Comparison of ENCODE assay signal across 14 cellular contexts in the genomic region with DNA sequence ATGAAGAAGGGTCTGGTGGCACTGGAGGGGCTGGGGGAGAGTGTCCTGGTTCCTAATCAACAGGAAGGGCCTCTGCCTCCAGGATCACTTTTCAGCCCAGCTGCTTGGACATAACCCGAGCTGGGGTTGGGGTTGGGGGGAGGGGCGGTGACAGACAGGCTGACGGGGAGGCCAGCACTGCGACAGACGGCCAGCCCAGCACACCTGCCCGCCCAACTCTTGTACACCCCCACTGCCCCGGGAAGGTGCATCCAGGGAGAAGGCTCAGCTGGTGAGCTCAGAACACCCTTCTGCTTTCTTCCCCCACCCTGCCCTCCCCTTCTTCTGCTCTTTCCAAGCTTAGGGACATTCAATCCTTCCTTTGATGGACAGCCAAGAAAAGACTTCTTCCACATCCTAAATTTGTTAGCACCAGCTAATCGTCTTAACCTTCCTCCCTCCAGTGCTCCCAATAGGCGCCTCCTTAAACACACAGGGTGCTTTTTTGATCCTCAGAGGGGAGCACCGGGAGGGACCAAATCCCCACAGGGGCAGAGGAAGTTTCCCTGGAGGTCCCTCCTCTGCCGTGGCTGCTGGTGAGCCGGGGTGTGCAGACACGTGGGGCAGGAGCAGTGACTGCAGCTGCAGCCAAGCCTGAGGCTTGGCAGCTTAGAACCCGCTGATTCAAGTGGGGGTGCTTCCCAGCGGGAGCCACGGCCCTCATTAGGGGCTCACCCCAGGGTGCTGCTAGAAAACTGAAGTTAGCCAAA. TPM values are rescaled to one million over a fixed set of nuclear protein-coding genes. Genes with fewer than 3 reads are reported as not detected.
DNase-seq lines count a peak whose midpoint lies in the region; ATAC-seq and TF ChIP-seq lines count a peak whose summit lies in the region.
"Had no signal": no experiment of that assay in that cellular context is flagged by ENCODE, and none has a peak within 500 bp of the region (broad histone marks: within the 10 kb centered on the region; RNA-seq: fewer than 3 reads in every experiment).

No MANE protein-coding gene starts in this region.

- TF ChIP-seq CTCF in heart left ventricle (IDR thresholded peaks at IDR 0.05) (no peak), right atrium auricular region (IDR thresholded peaks at IDR 0.05) (no peak), type B pancreatic cell (conservative IDR thresholded peaks at IDR 0.05) (no peak)

- H3K9ac ChIP-seq in mesenchymal stem cell (ENCODE audit: low read length): no peak overlapping the region

- H3K9me3 Mint-ChIP-seq in type B pancreatic cell: no peaks in the 10 kb centered on the region
- peaks cover 0 to 11% of the 10 kb centered on the region in 2 donors for H3K9me3 Mint-ChIP-seq in stimulated activated naive CD8-positive, alpha-beta T cell treated with anti-CD3 and anti-CD28 coated beads, Interleukin-15, amount 100 ng/mL, for 72 hours
- H3K9me3 Mint-ChIP-seq: activated naive CD4-positive, alpha-beta T cell treated with anti-CD3 and anti-CD28 coated beads, Interleukin-2, amount 50 U/mL, for 72 hours had no signal

- no peak overlapping the region for H2AFZ ChIP-seq in mesenchymal stem cell (ENCODE audit: low read depth, low read length)

- peak overlapping the region; percentile 68 for H3K27ac Mint-ChIP-seq in type B pancreatic cell
- no peak overlapping the region for H3K27ac Mint-ChIP-seq in stimulated activated naive CD8-positive, alpha-beta T cell treated with anti-CD3 and anti-CD28 coated beads, Interleukin-15, amount 100 ng/mL, for 72 hours
- H3K27ac Mint-ChIP-seq: activated naive CD4-positive, alpha-beta T cell treated with anti-CD3 and anti-CD28 coated beads, Interleukin-2, amount 50 U/mL, for 72 hours had no signal

- H2BK5ac ChIP-seq in mesenchymal stem cell (ENCODE audit: low read depth, low read length, poor library complexity, severe bottlenecking): peak overlapping the region; percentile 39

- no peaks in the 10 kb centered on the region for H3K36me3 ChIP-seq in heart left ventricle
- no peaks in the 10 kb centered on the region for H3K36me3 ChIP-seq in right atrium auricular region
- H3K36me3 ChIP-seq in mesenchymal stem cell (ENCODE audit: control insufficient read depth in 1 of 2, insufficient read depth in 2 of 2, low read depth in 1 of 2, low read length in 2 of 2): no peaks in the 10 kb centered on the region
- H3K36me3 ChIP-seq: Peyer's patch had no signal

- H4K91ac ChIP-seq in mesenchymal stem cell (ENCODE audit: low read length): peak overlapping the region; percentile 87

- H3K27me3 ChIP-seq in heart left ventricle: peaks cover 0 to 4% (median 0%) of the 10 kb centered on the region in 9 donors
- H3K27me3 ChIP-seq in right atrium auricular region: no peaks in the 10 kb centered on the region
- no peaks in the 10 kb centered on the region for H3K27me3 ChIP-seq in mesenchymal stem cell (ENCODE audit: control insufficient read depth in 1 of 2, insufficient read depth in 1 of 2, low read length in 2 of 2)
- H3K27me3 ChIP-seq: Peyer's patch had no signal

- no peaks in the 10 kb centered on the region for H3K9me3 ChIP-seq in heart left ventricle
- no peaks in the 10 kb centered on the region for H3K9me3 ChIP-seq in right atrium auricular region
- H3K9me3 ChIP-seq in mesenchymal stem cell (ENCODE audit: control insufficient read depth, low read length): no peaks in the 10 kb centered on the region
- H3K9me3 ChIP-seq: Peyer's patch had no signal

- peak overlapping the region; percentile 53 to 71 for H3K4ac ChIP-seq in mesenchymal stem cell (ENCODE audit: low read depth in 1 of 2, low read length in 2 of 2)

- H3K4me1 Mint-ChIP-seq in type B pancreatic cell (ENCODE audit: unreplicated experiment): peaks cover 72% of the 10 kb centered on the region
- peaks cover 5% of the 10 kb centered on the region for H3K4me1 Mint-ChIP-seq in stimulated activated naive CD8-positive, alpha-beta T cell treated with anti-CD3 and anti-CD28 coated beads, Interleukin-15, amount 100 ng/mL, for 72 hours

- peak overlapping the region; percentile 44 for H3K4me3 Mint-ChIP-seq in type B pancreatic cell
- no peak overlapping the region for H3K4me3 Mint-ChIP-seq in stimulated activated naive CD8-positive, alpha-beta T cell treated with anti-CD3 and anti-CD28 coated beads, Interleukin-15, amount 100 ng/mL, for 72 hours

- ATAC-seq in heart left ventricle (peak in 3 of 4 donors; percentile 5 to 25 (median 10)), SK-N-SH treated with all-trans-retinoic acid at 6 μM for 48 hours (peak; percentile 27), HG03139 (IDR thresholded peaks at IDR 0.05; ENCODE audit: unreplicated experiment) (no peak)
- ATAC-seq in stimulated activated naive CD8-positive, alpha-beta T cell treated with anti-CD3 and anti-CD28 coated beads, Interleukin-15, amount 100 ng/mL, for 72 hours: no peak
- ATAC-seq: activated naive CD4-positive, alpha-beta T cell treated with anti-CD3 and anti-CD28 coated beads, Interleukin-2, amount 50 U/mL, for 72 hours had no signal

- H3K27me3 Mint-ChIP-seq in type B pancreatic cell: peaks cover 32% of the 10 kb centered on the region
- peaks cover 33% of the 10 kb centered on the region for H3K27me3 Mint-ChIP-seq in stimulated activated naive CD8-positive, alpha-beta T cell treated with anti-CD3 and anti-CD28 coated beads, Interleukin-15, amount 100 ng/mL, for 72 hours

- H3K4me3 ChIP-seq in heart left ventricle: no peak overlapping the region
- no peak overlapping the region for H3K4me3 ChIP-seq in right atrium auricular region
- H3K4me3 ChIP-seq in mesenchymal stem cell (ENCODE audit: insufficient read depth in 1 of 2, low read depth in 1 of 2, low read length in 2 of 2): no peak overlapping the region
- H3K4me3 ChIP-seq: Peyer's patch had no signal

- no peak for TF ChIP-seq POLR2A in heart left ventricle (IDR thresholded peaks at IDR 0.05)

- intact Hi-C loops in heart left ventricle (cut with DNase I): no loop called here

- H2AK5ac ChIP-seq in mesenchymal stem cell (ENCODE audit: low read length, severe bottlenecking): no peak overlapping the region

- H3K4me1 ChIP-seq in heart left ventricle: peaks cover 0 to 18% (median 4%) of the 10 kb centered on the region in 12 donors
- peaks cover 0 to 23% of the 10 kb centered on the region in 2 donors for H3K4me1 ChIP-seq in right atrium auricular region
- peaks cover 48% of the 10 kb centered on the region for H3K4me1 ChIP-seq in mesenchymal stem cell (ENCODE audit: control insufficient read depth, insufficient read depth, low read depth, low read length)

- peak overlapping the region; percentile 88 for H2BK15ac ChIP-seq in mesenchymal stem cell (ENCODE audit: low read depth, poor library complexity, severe bottlenecking)

- peak overlapping the region; percentile 87 for H2BK120ac ChIP-seq in mesenchymal stem cell (ENCODE audit: low read depth, low read length)

- no peak overlapping the region for H3K27ac ChIP-seq in heart left ventricle
- peak overlapping the region in 1 of 2 donors; percentile 51 for H3K27ac ChIP-seq in right atrium auricular region
- peak overlapping the region; percentile 48 for H3K27ac ChIP-seq in mesenchymal stem cell (ENCODE audit: low read length, poor library complexity, severe bottlenecking)

- peaks cover 24% of the 10 kb centered on the region for H3K79me1 ChIP-seq in mesenchymal stem cell (replicated peaks; ENCODE audit: low read length, poor library complexity, severe bottlenecking)

- H3K23ac ChIP-seq in mesenchymal stem cell (ENCODE audit: low read length in 2 of 2): no peak overlapping the region

- peak overlapping the region; percentile 42 to 85 for H3K18ac ChIP-seq in mesenchymal stem cell (ENCODE audit: low read depth in 1 of 2, low read length in 2 of 2)

- DNase-seq in heart left ventricle (peak in 1 of 5 donors; percentile 27), right atrium auricular region (ENCODE audit: low spot score) (no peak), mesenchymal stem cell (no peak), type B pancreatic cell (ENCODE audit: extremely low spot score, unreplicated experiment) (no peak), midbrain (lab: John Stamatoyannopoulos, UW) (no peak)
- no peak for DNase-seq in stimulated activated naive CD8-positive, alpha-beta T cell treated with anti-CD3 and anti-CD28 coated beads, Interleukin-15, amount 100 ng/mL, for 72 hours
- DNase-seq: KG1, NCI-H187 treated with DMSO at 0.1 percent for 48 hours, Peyer's patch, T-helper 9 cell had no signal

- H3K4me2 ChIP-seq in mesenchymal stem cell (ENCODE audit: low read length, poor library complexity, severe bottlenecking): peak overlapping the region; percentile 34

- H2BK12ac ChIP-seq in mesenchymal stem cell (ENCODE audit: low read length in 2 of 2): peak overlapping the region; percentile 83 to 88

- peak overlapping the region; percentile 90 for H4K8ac ChIP-seq in mesenchymal stem cell (ENCODE audit: low read length)

- H3K14ac ChIP-seq in mesenchymal stem cell (ENCODE audit: low read length in 2 of 2): peak overlapping the region in 1 of 2 experiments; percentile 3

- no peaks in the 10 kb centered on the region for H3K36me3 Mint-ChIP-seq in type B pancreatic cell
- H3K36me3 Mint-ChIP-seq: activated naive CD4-positive, alpha-beta T cell treated with anti-CD3 and anti-CD28 coated beads, Interleukin-2, amount 50 U/mL, for 72 hours had no signal

- 42 to 58% (median 48%) methylated on average over 15 to 16 of the region's 16 CpGs for WGBS in heart left ventricle, 4 donors
- 22% methylated on average over 16 of the region's 16 CpGs for WGBS in mesenchymal stem cell

TF ChIP-seq in SK-N-SH treated with all-trans-retinoic acid at 6 μM for 48 hours, 23 proteins besides CTCF, POLR2A, EP300 and RAD21 (continues in another document):
- TF ChIP-seq, protein P1, sequence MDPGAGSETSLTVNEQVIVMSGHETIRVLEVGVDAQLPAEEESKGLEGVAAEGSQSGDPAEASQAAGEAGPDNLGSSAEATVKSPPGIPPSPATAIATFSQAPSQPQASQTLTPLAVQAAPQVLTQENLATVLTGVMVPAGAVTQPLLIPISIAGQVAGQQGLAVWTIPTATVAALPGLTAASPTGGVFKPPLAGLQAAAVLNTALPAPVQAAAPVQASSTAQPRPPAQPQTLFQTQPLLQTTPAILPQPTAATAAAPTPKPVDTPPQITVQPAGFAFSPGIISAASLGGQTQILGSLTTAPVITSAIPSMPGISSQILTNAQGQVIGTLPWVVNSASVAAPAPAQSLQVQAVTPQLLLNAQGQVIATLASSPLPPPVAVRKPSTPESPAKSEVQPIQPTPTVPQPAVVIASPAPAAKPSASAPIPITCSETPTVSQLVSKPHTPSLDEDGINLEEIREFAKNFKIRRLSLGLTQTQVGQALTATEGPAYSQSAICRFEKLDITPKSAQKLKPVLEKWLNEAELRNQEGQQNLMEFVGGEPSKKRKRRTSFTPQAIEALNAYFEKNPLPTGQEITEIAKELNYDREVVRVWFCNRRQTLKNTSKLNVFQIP (CRISPR knock-in tag; IDR thresholded peaks at IDR 0.05; ENCODE audit: borderline replicate concordance, low read depth): no peak

RNA-seq across cellular contexts. Expression of gene COL13A1, which starts 44.7 kb away (rescaled TPM):
- total RNA-seq in heart left ventricle: 1 to 10 TPM; 1.0 to 4.0 (median 1.7) TPM
- 1 to 10 TPM; 1.2 to 2.0 TPM for polyA plus RNA-seq in heart left ventricle
- 10 to 100 TPM in 1 of 2 donors, 1 to 10 TPM in 1; 5.7 to 11.8 TPM for total RNA-seq in right atrium auricular region
- 11.4 TPM for polyA plus RNA-seq in mesenchymal stem cell (2013, experiment 1 of 2)
- 11.1 TPM for polyA plus RNA-seq in mesenchymal stem cell (2013, experiment 2 of 2)
- total RNA-seq in type B pancreatic cell (ENCODE audit: low replicate concordance): 0.43 and 18.6 TPM in 2 replicates
- total RNA-seq: activated CD8-positive, alpha-beta memory T cell treated with anti-CD3 and anti-CD28 coated beads for 36 hours; activated naive CD4-positive, alpha-beta T cell treated with anti-CD3 and anti-CD28 coated beads, Interleukin-2, amount 50 U/mL, for 72 hours had no signal

Comparison
In these comparisons a context has a peak if more than half of its experiments do, and no peak if none do; other contexts are left out.
1. ATAC-seq: peak in heart left ventricle (3 of 4) and SK-N-SH treated with all-trans-retinoic acid at 6 μM for 48 hours (single experiment); none in stimulated activated naive CD8-positive, alpha-beta T cell treated with anti-CD3 and anti-CD28 coated beads, Interleukin-15, amount 100 ng/mL, for 72 hours (single experiment) and HG03139 (single experiment).